8 cellular contexts compared by ENCODE assay signal in genomic region chr3:122382888-122383666, GRCh38.
DNase-seq lines count a peak whose midpoint lies in the region; ATAC-seq and TF ChIP-seq lines count a peak whose summit lies in the region.

Gene MIX23 (minus strand): TSS chr3:122383231. CDS start chr3:122383224, 7 bp downstream.

- peak within 1 kb of the TSS; percentile 87 for H3K27ac ChIP-seq in 22Rv1

- DNase-seq in NCI-H446 treated with DMSO at 0.1 percent for 48 hours (lab: John Stamatoyannopoulos, UW), result peak; percentile 81
- peak; percentile 68 for DNase-seq in activated CD4-positive, CD25-positive, alpha-beta regulatory T cell treated with anti-CD3 and anti-CD28 coated beads, Interleukin-2, amount 50 U/mL, for 16 hours (ENCODE audit: low read depth, low spot score)
- peak; percentile 80 for DNase-seq in central memory CD4-positive, alpha-beta T cell
- DNase-seq in iris pigment epithelial cell (ENCODE audit: low read depth), result peak; percentile 82
- peak; percentile 78 to 87 for DNase-seq in stimulated activated CD4-positive, alpha-beta T cell treated with anti-CD3 and anti-CD28 coated beads, Interleukin-12 subunit alpha, Interleukin-12 subunit beta, amount 100 ng/mL, for 24 hours (ENCODE audit: low read depth in 2 of 2)

- TF ChIP-seq POLR2A in GM18526 (IDR thresholded peaks at IDR 0.05; ENCODE audit: extremely low read depth, insufficient read length), result peak; percentile 71

- peak; percentile 42 for ATAC-seq in HG03280 (IDR thresholded peaks at IDR 0.05; ENCODE audit: unreplicated experiment)

- TF ChIP-seq CTCF in 22Rv1 (IDR thresholded peaks at IDR 0.05), result no peak

Comparison
In these comparisons a context has a peak if more than half of its experiments do, and no peak if none do; other contexts are left out.
1. Peak in every context shown above with its lines: DNase-seq, ATAC-seq and H3K27ac ChIP-seq.